In genomic region chrX:9912341-9912740, GRCh38 we compare ENCODE assay signal across 13 cellular contexts. TPM values are rescaled to one million over a fixed set of nuclear protein-coding genes. Genes with fewer than 3 reads are reported as not detected.
A peak's percentile ranks its signal among the peaks of the same experiment; 100 is the strongest.
DNase-seq lines count a peak whose midpoint lies in the region; ATAC-seq, FAIRE-seq and TF ChIP-seq lines count a peak whose summit lies in the region.
"Had no signal": no experiment of that assay in that cellular context is flagged by ENCODE, and none has a peak within 500 bp of the region (broad histone marks: within the 10 kb centered on the region; RNA-seq: fewer than 3 reads in every experiment).

No MANE protein-coding gene starts in this region.

- H3F3A ChIP-seq in GM23248 (ENCODE audit: insufficient read depth): no peaks in the 10 kb centered on the region

- H3K4ac ChIP-seq in H1 (replicated peaks; ENCODE audit: insufficient read length, low read depth, low read length): no peak overlapping the region
- H3K4ac ChIP-seq in trophoblast cell (ENCODE audit: low read depth, low read length): peak overlapping the region; percentile 25

- no peak overlapping the region for H3K9ac ChIP-seq in GM23248
- no peak overlapping the region for H3K9ac ChIP-seq in H1 (replicated peaks in 1 of 4; ENCODE audit: extremely low read depth in 1 of 4, low read depth in 3 of 4, low read length in 3 of 4)
- no peak overlapping the region for H3K9ac ChIP-seq in trophoblast cell (ENCODE audit: low read length)

- POLR2A ChIA-PET in H1 (lab: Charles Lee; ENCODE audit: partially characterized antibody): interaction anchor here (0.6 to 1.3 kb wide), 2 partner anchors 54 to 100 kb away, joined by 3 to 4 read pairs; no protein-coding TSS in a partner anchor

- no peak for TF ChIP-seq RAD21 in H1 (IDR thresholded peaks at IDR 0.05 in 1 of 2, conservative IDR thresholded peaks at IDR 0.05 in 1 of 2; ENCODE audit: low read depth in 2 of 2, low read length in 2 of 2)

- CTCF ChIA-PET in H1 (lab: Charles Lee; ENCODE audit: partially characterized antibody): interaction anchor here (0.6 to 0.7 kb wide), 3 partner anchors 9 to 95 kb away, joined by 3 to 4 read pairs (median 3); no protein-coding TSS in a partner anchor

- no peak for TF ChIP-seq EP300 in H1 (IDR thresholded peaks at IDR 0.05; ENCODE audit: borderline replicate concordance in 1 of 2, low read depth in 2 of 2, low read length in 2 of 2)

- H3K36me3 ChIP-seq in GM23248 (ENCODE audit: low read depth) (no peaks in the 10 kb centered on the region), H1 (ENCODE audit: control insufficient read depth in 2 of 4, insufficient read depth in 4 of 4, low read length in 3 of 4) (no peaks in the 10 kb centered on the region), trophoblast cell (ENCODE audit: control insufficient read depth in 1 of 2, insufficient read depth in 2 of 2, low read length in 2 of 2) (peaks cover 0 to 5% of the 10 kb centered on the region in 2 experiments), left ventricle myocardium inferior (no peaks in the 10 kb centered on the region)

- no peak for ATAC-seq in GM18517 (IDR thresholded peaks at IDR 0.05; ENCODE audit: unreplicated experiment)

- H3K56ac ChIP-seq in H1 (replicated peaks; ENCODE audit: insufficient read length, low read depth, low read length): no peak overlapping the region

- H2AK5ac ChIP-seq in H1 (ENCODE audit: low read depth, low read length): 0 out of 2 replicates have a peak overlapping the region, but pooled peaks have one; percentile 39
- H2AK5ac ChIP-seq in trophoblast cell (ENCODE audit: low read length): peak overlapping the region; percentile 84

- H3K23ac ChIP-seq in H1 (ENCODE audit: insufficient read length): no peak overlapping the region
- H3K23ac ChIP-seq in trophoblast cell (ENCODE audit: low read length): no peak overlapping the region

- intact Hi-C loops in left ventricle myocardium inferior (cut with micrococcal nuclease): no loop called here

- peak overlapping the region; percentile 66 for H4K12ac ChIP-seq in trophoblast cell (ENCODE audit: low read depth, low read length)

- no peak overlapping the region for H3K18ac ChIP-seq in H1 (ENCODE audit: extremely low read depth, low read length)
- peak overlapping the region; percentile 89 for H3K18ac ChIP-seq in trophoblast cell (ENCODE audit: low read length)

- H2BK12ac ChIP-seq in H1 (ENCODE audit: low read depth, low read length) (0 out of 2 replicates have a peak overlapping the region, but pooled peaks have one; percentile 60), trophoblast cell (ENCODE audit: low read length) (peak overlapping the region; percentile 85)

- no peaks in the 10 kb centered on the region for H3K23me2 ChIP-seq in H1 (ENCODE audit: low read depth, low read length)

- peak; percentile 58 for FAIRE-seq in H1 (lab: Jason Lieb, UNC)

- no peak overlapping the region for H3K14ac ChIP-seq in H1 (ENCODE audit: insufficient read length)
- H3K14ac ChIP-seq in trophoblast cell (ENCODE audit: low read length): peak overlapping the region; percentile 75

- H3K4me1 ChIP-seq in GM23248 (ENCODE audit: insufficient read depth) (peaks cover 7% of the 10 kb centered on the region; the same call in 1 of the 2 replicates), H1 (replicated peaks in 1 of 4; ENCODE audit: control insufficient read depth in 3 of 4, insufficient read depth in 4 of 4, low read length in 3 of 4) (peaks cover 0 to 13% (median 7%) of the 10 kb centered on the region in 4 experiments; a peak in 5 of 7 replicates), trophoblast cell (ENCODE audit: control insufficient read depth in 1 of 2, insufficient read depth in 2 of 2, low read length in 2 of 2) (peaks cover 8 to 15% of the 10 kb centered on the region in 2 experiments), left ventricle myocardium inferior (no peaks in the 10 kb centered on the region)

- H3K4me3 ChIP-seq in GM23248 (peak overlapping the region; percentile 56), H1 (ENCODE audit: extremely low read depth in 1 of 4, insufficient read depth in 2 of 4, low read depth in 3 of 4, low read length in 4 of 4) (no peak overlapping the region), trophoblast cell (ENCODE audit: low read depth, low read length) (no peak overlapping the region), left ventricle myocardium inferior (no peak overlapping the region)

- DNase-seq in GM23248 (peak; percentile 26), NCI-H510A (lab: John Stamatoyannopoulos, UW) (peak; percentile 26), H1 (ENCODE audit: low read depth in 1 of 2, low spot score in 2 of 2) (peak in 1 of 2 experiments; percentile 49), trophoblast cell (no peak), GOT3 (lab: John Stamatoyannopoulos, UW) (no peak), left ventricle myocardium inferior (no peak), HuH-7 (ENCODE audit: low spot score) (no peak)
- DNase-seq: DND-41, HCEC 1CT, NCI-H2081, SW 1271 had no signal

- H3K27me3 ChIP-seq in GM23248 (replicated peaks; ENCODE audit: insufficient read depth): no peaks in the 10 kb centered on the region
- no peaks in the 10 kb centered on the region for H3K27me3 ChIP-seq in H1 (replicated peaks in 1 of 4; ENCODE audit: control insufficient read depth in 3 of 4, extremely low read depth in 1 of 4, insufficient read depth in 3 of 4, low read length in 3 of 4)
- no peaks in the 10 kb centered on the region for H3K27me3 ChIP-seq in trophoblast cell (ENCODE audit: insufficient read depth, low read length)
- H3K27me3 ChIP-seq in left ventricle myocardium inferior (ENCODE audit: low read depth): no peaks in the 10 kb centered on the region

- no peak overlapping the region for H2BK120ac ChIP-seq in H1 (replicated peaks; ENCODE audit: low read depth, low read length)
- H2BK120ac ChIP-seq in trophoblast cell (ENCODE audit: insufficient read depth, low read length, poor library complexity): peak overlapping the region; percentile 94

- in situ Hi-C loops in GM23248 (cut with MboI): no loop called here

- H3K9me3 ChIP-seq in GM23248 (ENCODE audit: low read depth) (no peaks in the 10 kb centered on the region), H1 (ENCODE audit: insufficient read depth in 2 of 2, low read depth in 1 of 2, low read length in 1 of 2) (no peaks in the 10 kb centered on the region), trophoblast cell (ENCODE audit: insufficient read depth, low read depth, low read length) (no peaks in the 10 kb centered on the region), left ventricle myocardium inferior (replicated peaks) (no peaks in the 10 kb centered on the region)

- TF ChIP-seq CTCF in H1 (IDR thresholded peaks at IDR 0.05; ENCODE audit: control extremely low read depth in 1 of 3, insufficient read depth in 1 of 3, low read depth in 1 of 3, low read length in 3 of 3) (no peak), left ventricle myocardium inferior (IDR thresholded peaks at IDR 0.05; ENCODE audit: borderline replicate concordance) (no peak)

- H4K91ac ChIP-seq in H1 (replicated peaks; ENCODE audit: insufficient read length, low read length): peak overlapping the region; percentile 40
- peak overlapping the region; percentile 62 for H4K91ac ChIP-seq in trophoblast cell (ENCODE audit: low read depth, low read length)

- H2BK15ac ChIP-seq in H1 (ENCODE audit: low read length): no peak overlapping the region

- H4K20me1 ChIP-seq in GM23248 (ENCODE audit: insufficient read depth) (no peaks in the 10 kb centered on the region), H1 (replicated peaks in 1 of 2; ENCODE audit: control insufficient read depth in 1 of 2, insufficient read depth in 2 of 2, low read length in 2 of 2) (no peaks in the 10 kb centered on the region)

- H2BK5ac ChIP-seq in H1 (ENCODE audit: low read depth, low read length) (peak overlapping the region; percentile 60; the same call in 1 of the 2 replicates), trophoblast cell (ENCODE audit: low read depth, low read length, poor library complexity) (peak overlapping the region; percentile 14)

- H4K5ac ChIP-seq in H1 (ENCODE audit: insufficient read length, low read depth, low read length): no peak overlapping the region

- H2AFZ ChIP-seq in GM23248 (0 out of 2 replicates have a peak overlapping the region, but pooled peaks have one; percentile 51), H1 (ENCODE audit: low read length) (no peak overlapping the region), trophoblast cell (ENCODE audit: insufficient read depth, low read length, poor library complexity) (no peak overlapping the region)

- H3K79me1 ChIP-seq in H1 (ENCODE audit: low read depth, low read length) (no peaks in the 10 kb centered on the region), trophoblast cell (ENCODE audit: low read length) (peaks cover 6% of the 10 kb centered on the region)

- no peak overlapping the region for H3K27ac ChIP-seq in GM23248
- H3K27ac ChIP-seq in H1 (ENCODE audit: low read depth, low read length): no peak overlapping the region
- H3K27ac ChIP-seq in trophoblast cell (ENCODE audit: low read depth, low read length): peak overlapping the region; percentile 74
- no peak overlapping the region for H3K27ac ChIP-seq in left ventricle myocardium inferior (replicated peaks)

- H2BK20ac ChIP-seq in H1 (ENCODE audit: low read length): no peak overlapping the region

- H4K8ac ChIP-seq in H1 (ENCODE audit: extremely low read depth, insufficient read depth, low read length) (no peak overlapping the region), trophoblast cell (ENCODE audit: low read depth, low read length) (no peak overlapping the region)

- H3K9me2 ChIP-seq in GM23248 (ENCODE audit: insufficient read depth): no peaks in the 10 kb centered on the region

- peak overlapping the region; percentile 80 for H3K4me2 ChIP-seq in GM23248 (ENCODE audit: unreplicated experiment)
- H3K4me2 ChIP-seq in H1 (ENCODE audit: insufficient read depth in 1 of 2, low read depth in 2 of 2, low read length in 2 of 2): peak overlapping the region; percentile 40 to 46; a peak in 2 of 4 replicates
- H3K4me2 ChIP-seq in trophoblast cell (ENCODE audit: low read length): no peak overlapping the region

- 8% methylated on average over 10 to 14 of the region's 15 CpGs for WGBS in GM23248 (ENCODE audit: low coverage in 1 of 2, low lambda C conversion rate in 2 of 2, missing lambda C conversion rate in 2 of 2), 2 experiments
- 45% methylated on average over 15 of the region's 15 CpGs; no CpG with 5 or more reads in 1 of the 2 experiments for WGBS in H1 (ENCODE audit: extremely low coverage in 1 of 2, insufficient coverage in 1 of 2, insufficient read length in 1 of 2, insufficient replicate concordance in 2 of 2, low coverage in 1 of 2, low lambda C conversion rate in 2 of 2, missing lambda C conversion rate in 1 of 2), 2 experiments
- no CpG with 5 or more reads among the region's 15 CpGs for WGBS in trophoblast cell (ENCODE audit: extremely low coverage, insufficient coverage, insufficient read length)

- TF ChIP-seq POLR2A in H1 (IDR thresholded peaks at IDR 0.05; ENCODE audit: control extremely low read depth in 1 of 2, low read depth in 2 of 2, low read length in 2 of 2): no peak

- H3K79me2 ChIP-seq in GM23248 (ENCODE audit: insufficient read depth): no peaks in the 10 kb centered on the region
- peaks cover 0 to 3% of the 10 kb centered on the region in 2 experiments; a peak in 1 of 4 replicates for H3K79me2 ChIP-seq in H1 (ENCODE audit: control insufficient read depth in 1 of 2, insufficient read depth in 2 of 2, low read length in 2 of 2)
- H3K79me2 ChIP-seq in trophoblast cell (ENCODE audit: control insufficient read depth, insufficient read depth, low read length, poor library complexity): peaks cover 7% of the 10 kb centered on the region

RNA-seq across cellular contexts. Expression of gene CLDN34, which starts 54.8 kb away (rescaled TPM):
- not detected in 2 replicates for total RNA-seq in GM23248 (2014; rRNA removed; shearing (Covaris generic))
- polyA plus RNA-seq in GM23248 (2016; fragmentation: Nextera tagmentation; extraction: Ambion mirVana) (not detected in 2 replicates), H1 (2011; rRNA removed) (0.26 and 0.27 TPM in 2 replicates)
- total RNA-seq in H1 (2021; fragmentation: NEBNext Ultra II Directional; extraction: Animal tissue kit (Norgen Biotek cat#: 25700)): 0.50 TPM in 1 of 2 replicates, not detected in the other
- 0.28 TPM for polyA plus RNA-seq in H1 (2011; cell fraction: cytosol; rRNA removed)
- 0.54 TPM for polyA plus RNA-seq in H1 (2011; cell fraction: nucleus; rRNA removed)
- 0.19 to 0.46 TPM (median 0.38 TPM) in 4 replicates for polyA plus RNA-seq in H1 (2012, experiment 1 of 2)
- polyA plus RNA-seq in H1 (2012, experiment 2 of 2): 0.20 TPM
- 0.22 TPM for polyA plus RNA-seq in H1 (2013, experiment 1 of 2)
- 0.29 TPM for polyA plus RNA-seq in H1 (2013, experiment 2 of 2)
- 1.3 and 1.8 TPM in 2 replicates for polyA minus RNA-seq in H1 (2011; rRNA and poly(A)+ RNA removed)
- not detected for polyA minus RNA-seq in H1 (2011; cell fraction: cytosol; rRNA and poly(A)+ RNA removed)
- 1.8 TPM for polyA minus RNA-seq in H1 (2011; cell fraction: nucleus; rRNA and poly(A)+ RNA removed)
- polyA plus RNA-seq in trophoblast cell (2013): 0.16 and 0.22 TPM in 2 replicates
- total RNA-seq in left ventricle myocardium inferior: not detected
- total RNA-seq: myocyte had no signal

Comparison
In these comparisons a context has a peak if more than half of its experiments do, and no peak if none do; other contexts are left out.
1. DNase-seq: peak in GM23248 (single experiment) and NCI-H510A (single experiment); none in trophoblast cell (0 of 2), GOT3 (single experiment), left ventricle myocardium inferior (single experiment) and HuH-7 (single experiment).